41 cellular contexts compared by ENCODE assay signal in the genomic region with DNA sequence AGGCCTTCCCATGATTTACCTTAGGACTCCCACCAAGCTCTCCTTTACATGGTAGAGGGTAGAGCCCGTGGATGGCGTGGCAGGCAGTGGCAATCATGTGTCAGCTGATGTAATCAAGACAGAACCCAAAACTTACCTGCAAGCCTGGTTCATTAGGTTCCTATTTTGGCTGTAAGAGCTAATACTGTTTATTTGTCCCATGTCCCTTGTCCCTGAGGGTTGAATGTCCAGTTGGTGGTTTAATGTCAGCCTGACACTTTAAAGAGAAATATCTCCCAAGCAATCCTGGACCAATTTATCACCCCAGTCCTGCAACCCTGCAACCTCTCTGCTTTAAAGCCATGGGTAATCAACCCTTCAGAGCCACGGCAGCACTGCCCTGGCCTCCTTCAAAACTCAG. TPM values are rescaled to one million over a fixed set of nuclear protein-coding genes. Genes with fewer than 3 reads are reported as not detected.
"Had no signal": no experiment of that assay in that cellular context is flagged by ENCODE, and none has a peak within 500 bp of the region (broad histone marks: within the 10 kb centered on the region; RNA-seq: fewer than 3 reads in every experiment).

No MANE protein-coding gene starts in this region.

- H3K27me3 ChIP-seq: ascending aorta, body of pancreas, brain microvascular endothelial cell, breast epithelium, cardiac muscle cell had no signal

- ATAC-seq: activated naive CD4-positive, alpha-beta T cell treated with anti-CD3 and anti-CD28 coated beads, Interleukin-2, amount 50 U/mL, for 72 hours; activated naive CD8-positive, alpha-beta T cell treated with anti-CD3 and anti-CD28 coated beads, Interleukin-2, amount 50 U/mL, for 24 hours; activated T-cell treated with anti-CD3 and anti-CD28 coated beads, Interleukin-2, amount 50 U/mL, for 4 hours; activated T-helper 17 cell treated with anti-CD3 and anti-CD28 coated beads, Interleukin-2, amount 50 U/mL, for 72 hours; body of pancreas had no signal

- H3K9me3 ChIP-seq: adrenal gland, body of pancreas, breast epithelium had no signal

- H3K4me1 ChIP-seq: adrenal gland, ascending aorta, body of pancreas, breast epithelium had no signal

- H3K9me3 Mint-ChIP-seq: activated naive CD4-positive, alpha-beta T cell treated with anti-CD3 and anti-CD28 coated beads for 36 hours; activated naive CD4-positive, alpha-beta T cell treated with anti-CD3 and anti-CD28 coated beads, Interleukin-2, amount 10 ng/mL, durations not matched to agents 7 days and 5 days; activated naive CD4-positive, alpha-beta T cell treated with anti-CD3 and anti-CD28 coated beads, Interleukin-2, amount 50 U/mL, for 24 hours; activated naive CD4-positive, alpha-beta T cell treated with anti-CD3 and anti-CD28 coated beads, Interleukin-2, amount 50 U/mL, for 72 hours; activated naive CD8-positive, alpha-beta T cell treated with anti-CD3 and anti-CD28 coated beads for 36 hours; activated naive CD8-positive, alpha-beta T cell treated with anti-CD3 and anti-CD28 coated beads, Interleukin-2, amount 10 ng/mL, durations not matched to agents 7 days and 5 days; activated naive CD8-positive, alpha-beta T cell treated with anti-CD3 and anti-CD28 coated beads, Interleukin-2, amount 50 U/mL, for 24 hours; activated T-cell treated with anti-CD3 and anti-CD28 coated beads, Interleukin-2, amount 50 U/mL, for 24 hours; activated T-cell treated with anti-CD3 and anti-CD28 coated beads, Interleukin-2, amount 50 U/mL, for 4 hours; activated T-helper 1 cell treated with anti-CD3 and anti-CD28 coated beads, Interleukin-12 subunit alpha, Interleukin-12 subunit beta, Interleukin-2, Interleukin-4 antibody, amounts not matched to agents 30 ng/mL and 10 ng/mL and 1 ng/mL, durations not matched to agents 14 hours and 24 hours and 36 hours; activated T-helper 17 cell treated with anti-CD3 and anti-CD28 coated beads, Interleukin-2, amount 50 U/mL, for 72 hours; activated T-helper 2 cell treated with anti-CD3 and anti-CD28 coated beads, Interferon-gamma antibody, Interleukin-2, Interleukin-4, amounts not matched to agents 10 μg/mL and 5 μg/mL and 100 μg/mL, durations not matched to agents 14 hours and 24 hours and 36 hours; central memory CD8-positive, alpha-beta T cell had no signal

- H3K4me3 ChIP-seq: adrenal gland, ascending aorta, body of pancreas, breast epithelium, cardiac muscle cell had no signal

- FAIRE-seq: astrocyte, bronchial epithelial cell had no signal

- H3K27ac ChIP-seq: adrenal gland, ascending aorta, body of pancreas, brain microvascular endothelial cell, breast epithelium, cardiac muscle cell had no signal

- H3K36me3 Mint-ChIP-seq: activated naive CD4-positive, alpha-beta T cell treated with anti-CD3 and anti-CD28 coated beads, Interleukin-2, amount 10 ng/mL, durations not matched to agents 7 days and 5 days; activated naive CD4-positive, alpha-beta T cell treated with anti-CD3 and anti-CD28 coated beads, Interleukin-2, amount 50 U/mL, for 24 hours; activated naive CD4-positive, alpha-beta T cell treated with anti-CD3 and anti-CD28 coated beads, Interleukin-2, amount 50 U/mL, for 72 hours; activated naive CD8-positive, alpha-beta T cell; activated naive CD8-positive, alpha-beta T cell treated with anti-CD3 and anti-CD28 coated beads for 36 hours; activated naive CD8-positive, alpha-beta T cell treated with anti-CD3 and anti-CD28 coated beads, Interleukin-2, amount 10 ng/mL, durations not matched to agents 7 days and 5 days; brain had no signal

- H3K27ac Mint-ChIP-seq: activated naive CD4-positive, alpha-beta T cell treated with anti-CD3 and anti-CD28 coated beads for 36 hours; activated naive CD4-positive, alpha-beta T cell treated with anti-CD3 and anti-CD28 coated beads, Interleukin-2, amount 10 ng/mL, durations not matched to agents 7 days and 5 days; activated naive CD4-positive, alpha-beta T cell treated with anti-CD3 and anti-CD28 coated beads, Interleukin-2, amount 50 U/mL, for 24 hours; activated naive CD4-positive, alpha-beta T cell treated with anti-CD3 and anti-CD28 coated beads, Interleukin-2, amount 50 U/mL, for 72 hours; activated naive CD8-positive, alpha-beta T cell; activated naive CD8-positive, alpha-beta T cell treated with anti-CD3 and anti-CD28 coated beads for 36 hours; activated naive CD8-positive, alpha-beta T cell treated with anti-CD3 and anti-CD28 coated beads, Interleukin-2, amount 10 ng/mL, durations not matched to agents 7 days and 5 days; activated naive CD8-positive, alpha-beta T cell treated with anti-CD3 and anti-CD28 coated beads, Interleukin-2, amount 50 U/mL, for 24 hours; activated T-cell treated with anti-CD3 and anti-CD28 coated beads, Interleukin-2, amount 50 U/mL, for 24 hours; activated T-helper 1 cell treated with anti-CD3 and anti-CD28 coated beads, Interleukin-12 subunit alpha, Interleukin-12 subunit beta, Interleukin-2, Interleukin-4 antibody, amounts not matched to agents 30 ng/mL and 10 ng/mL and 1 ng/mL, durations not matched to agents 14 hours and 24 hours and 36 hours; activated T-helper 17 cell treated with anti-CD3 and anti-CD28 coated beads, Interleukin-2, amount 50 U/mL, for 72 hours; activated T-helper 2 cell treated with anti-CD3 and anti-CD28 coated beads, Interferon-gamma antibody, Interleukin-2, Interleukin-4, amounts not matched to agents 10 μg/mL and 5 μg/mL and 100 μg/mL, durations not matched to agents 14 hours and 24 hours and 36 hours; brain had no signal

- H3K36me3 ChIP-seq: adrenal gland, ascending aorta, brain microvascular endothelial cell, breast epithelium, cardiac muscle cell had no signal

- H3K4me1 Mint-ChIP-seq: activated naive CD4-positive, alpha-beta T cell treated with anti-CD3 and anti-CD28 coated beads, Interleukin-2, amount 10 ng/mL, durations not matched to agents 7 days and 5 days; activated naive CD4-positive, alpha-beta T cell treated with anti-CD3 and anti-CD28 coated beads, Interleukin-2, amount 50 U/mL, for 24 hours; activated naive CD8-positive, alpha-beta T cell treated with anti-CD3 and anti-CD28 coated beads for 36 hours; activated naive CD8-positive, alpha-beta T cell treated with anti-CD3 and anti-CD28 coated beads, Interleukin-2, amount 10 ng/mL, durations not matched to agents 7 days and 5 days; activated naive CD8-positive, alpha-beta T cell treated with anti-CD3 and anti-CD28 coated beads, Interleukin-2, amount 50 U/mL, for 24 hours; activated T-helper 17 cell treated with anti-CD3 and anti-CD28 coated beads, Interleukin-2, amount 50 U/mL, for 72 hours; brain; central memory CD8-positive, alpha-beta T cell had no signal

- H3K4me3 Mint-ChIP-seq: activated naive CD4-positive, alpha-beta T cell treated with anti-CD3 and anti-CD28 coated beads for 36 hours; activated naive CD4-positive, alpha-beta T cell treated with anti-CD3 and anti-CD28 coated beads, Interleukin-2, amount 10 ng/mL, durations not matched to agents 7 days and 5 days; activated naive CD4-positive, alpha-beta T cell treated with anti-CD3 and anti-CD28 coated beads, Interleukin-2, amount 50 U/mL, for 24 hours; activated naive CD8-positive, alpha-beta T cell; activated naive CD8-positive, alpha-beta T cell treated with anti-CD3 and anti-CD28 coated beads for 36 hours; activated naive CD8-positive, alpha-beta T cell treated with anti-CD3 and anti-CD28 coated beads, Interleukin-2, amount 10 ng/mL, durations not matched to agents 7 days and 5 days; activated naive CD8-positive, alpha-beta T cell treated with anti-CD3 and anti-CD28 coated beads, Interleukin-2, amount 50 U/mL, for 24 hours; activated T-cell treated with anti-CD3 and anti-CD28 coated beads, Interleukin-2, amount 50 U/mL, for 24 hours; activated T-cell treated with anti-CD3 and anti-CD28 coated beads, Interleukin-2, amount 50 U/mL, for 4 hours; activated T-helper 1 cell treated with anti-CD3 and anti-CD28 coated beads, Interleukin-12 subunit alpha, Interleukin-12 subunit beta, Interleukin-2, Interleukin-4 antibody, amounts not matched to agents 30 ng/mL and 10 ng/mL and 1 ng/mL, durations not matched to agents 14 hours and 24 hours and 36 hours; activated T-helper 17 cell treated with anti-CD3 and anti-CD28 coated beads, Interleukin-2, amount 50 U/mL, for 72 hours; brain; central memory CD8-positive, alpha-beta T cell had no signal

- H3K27me3 Mint-ChIP-seq: activated naive CD4-positive, alpha-beta T cell treated with anti-CD3 and anti-CD28 coated beads, Interleukin-2, amount 50 U/mL, for 24 hours; activated naive CD8-positive, alpha-beta T cell treated with anti-CD3 and anti-CD28 coated beads for 36 hours had no signal

- DNase-seq: activated effector memory CD4-positive, alpha-beta T cell treated with anti-CD3 and anti-CD28 coated beads, Interleukin-2, amount 50 U/mL, for 16 hours; activated effector memory CD4-positive, alpha-beta T cell treated with Interleukin-2 at 50 U/mL for 16 hours; activated gamma-delta T cell; activated gamma-delta T cell treated with Interleukin-2 at 50 U/mL for 16 hours; activated naive CD4-positive, alpha-beta T cell; activated naive CD4-positive, alpha-beta T cell treated with anti-CD3 and anti-CD28 coated beads for 36 hours; activated naive CD4-positive, alpha-beta T cell treated with anti-CD3 and anti-CD28 coated beads, Interleukin-2, amount 10 ng/mL, durations not matched to agents 7 days and 5 days; activated naive CD4-positive, alpha-beta T cell treated with anti-CD3 and anti-CD28 coated beads, Interleukin-2, amount 50 U/mL, for 16 hours; activated naive CD4-positive, alpha-beta T cell treated with Interleukin-2 at 50 U/mL for 16 hours; activated naive CD8-positive, alpha-beta T cell treated with anti-CD3 and anti-CD28 coated beads for 36 hours; activated naive CD8-positive, alpha-beta T cell treated with anti-CD3 and anti-CD28 coated beads, Interleukin-2, amount 10 ng/mL, durations not matched to agents 7 days and 5 days; activated naive CD8-positive, alpha-beta T cell treated with anti-CD3 and anti-CD28 coated beads, Interleukin-2, amount 50 U/mL, for 24 hours; activated T-cell treated with anti-CD3 and anti-CD28 coated beads, Interleukin-2, amount 50 U/mL, for 1 hour; activated T-cell treated with anti-CD3 and anti-CD28 coated beads, Interleukin-2, amount 50 U/mL, for 24 hours; activated T-cell treated with anti-CD3 and anti-CD28 coated beads, Interleukin-2, amount 50 U/mL, for 4 hours; activated T-cell treated with anti-CD3 and anti-CD28 coated beads, Interleukin-2, amount 50 U/mL, for 48 hours; adrenal gland; amniotic stem cell; amygdala; anterior cingulate cortex; aorta; body of pancreas; brain microvascular endothelial cell; caudate nucleus; central memory CD4-positive, alpha-beta T cell; cerebellar nuclear complex had no signal

RNA-seq across cellular contexts. Expression of a gene that starts 6.0 kb away (rescaled TPM):
- total RNA-seq: activated naive CD4-positive, alpha-beta T cell treated with anti-CD3 and anti-CD28 coated beads for 36 hours; activated naive CD4-positive, alpha-beta T cell treated with anti-CD3 and anti-CD28 coated beads, Interleukin-2, amount 50 U/mL, for 72 hours; activated naive CD8-positive, alpha-beta T cell treated with anti-CD3 and anti-CD28 coated beads for 36 hours; activated naive CD8-positive, alpha-beta T cell treated with anti-CD3 and anti-CD28 coated beads, Interleukin-2, amount 10 ng/mL, durations not matched to agents 7 days and 5 days; activated T-helper 1 cell treated with anti-CD3 and anti-CD28 coated beads, Interleukin-12 subunit alpha, Interleukin-12 subunit beta, Interleukin-2, Interleukin-4 antibody, amounts not matched to agents 30 ng/mL and 10 ng/mL and 1 ng/mL, durations not matched to agents 14 hours and 24 hours and 36 hours; activated T-helper 17 cell treated with anti-CD3 and anti-CD28 coated beads, Interleukin-2, amount 50 U/mL, for 72 hours; activated T-helper 2 cell treated with anti-CD3 and anti-CD28 coated beads, Interferon-gamma antibody, Interleukin-2, Interleukin-4, amounts not matched to agents 10 μg/mL and 5 μg/mL and 100 μg/mL, durations not matched to agents 14 hours and 24 hours and 36 hours; aorta; ascending aorta; astrocyte; body of pancreas; bronchial epithelial cell; cardiac muscle cell; cardiac septum; chondrocyte had no signal
